ENCODE assay signal across 4 cellular contexts in the genomic region with DNA sequence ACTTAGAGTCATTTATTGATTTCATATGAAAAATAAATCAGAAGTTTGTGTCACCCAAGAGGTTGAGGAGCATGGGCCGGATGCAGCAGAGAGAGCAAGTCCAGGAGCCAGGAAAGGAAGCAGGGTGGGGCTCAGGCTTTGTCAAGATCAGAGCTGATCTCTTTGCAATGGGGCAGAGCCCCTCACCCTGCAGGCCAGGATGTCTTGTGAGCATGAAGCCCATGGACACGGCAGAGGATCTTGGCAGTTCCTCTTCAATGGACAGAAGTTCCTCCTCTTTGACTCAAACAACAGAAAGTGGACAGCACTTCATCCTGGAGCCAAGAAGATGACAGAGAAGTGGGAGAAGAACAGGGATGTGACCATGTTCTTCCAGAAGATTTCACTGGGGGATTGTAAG. TPM values are rescaled to one million over a fixed set of nuclear protein-coding genes. Genes with fewer than 3 reads are reported as not detected.
"Had no signal": no experiment of that assay in that cellular context is flagged by ENCODE, and none has a peak within 500 bp of the region (broad histone marks: within the 10 kb centered on the region; RNA-seq: fewer than 3 reads in every experiment).

No MANE protein-coding gene starts in this region.

RNA-seq across cellular contexts. Expression of a gene that starts 5.2 kb away (rescaled TPM):
- total RNA-seq: Peyer's patch had no signal

RNA-seq across cellular contexts. Expression of a gene that starts 27.1 kb away (rescaled TPM):
- total RNA-seq: Peyer's patch had no signal

RNA-seq across cellular contexts. Expression of a gene that starts 46.0 kb away (rescaled TPM):
- total RNA-seq: Peyer's patch, Right ventricle myocardium superior had no signal

RNA-seq across cellular contexts. Expression of a gene that starts 56.4 kb away (rescaled TPM):
- total RNA-seq: Peyer's patch, Right ventricle myocardium superior, SJSA1 had no signal
- polyA plus RNA-seq: SK-N-SH had no signal
